ENCODE assay signal across 1 cellular context in the genomic region with DNA sequence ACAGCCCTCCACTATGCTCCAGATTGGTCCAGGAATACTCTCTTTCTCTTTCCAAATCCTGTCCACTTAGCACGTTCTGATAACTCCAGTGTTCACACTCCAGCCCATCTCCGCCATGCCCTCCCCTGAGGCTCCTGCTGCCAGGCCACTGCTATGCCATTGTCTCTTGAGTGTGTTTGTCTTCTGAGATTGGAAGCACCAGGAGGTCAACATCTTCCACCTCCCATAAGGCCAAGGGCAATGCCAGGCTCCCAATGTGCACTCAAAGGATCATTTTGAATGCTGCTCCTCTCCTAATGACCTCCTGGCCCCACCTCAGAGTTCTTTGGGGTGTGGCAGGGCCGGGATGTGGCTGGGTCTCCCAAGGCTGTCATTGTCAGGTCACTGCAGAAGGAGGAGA.
TF ChIP-seq lines count a peak whose summit lies in the region.

No MANE protein-coding gene starts in this region.

TF ChIP-seq in A549, 52 proteins besides CTCF, POLR2A, EP300 and RAD21 (continued from another document):
- TF ChIP-seq, protein P1, sequence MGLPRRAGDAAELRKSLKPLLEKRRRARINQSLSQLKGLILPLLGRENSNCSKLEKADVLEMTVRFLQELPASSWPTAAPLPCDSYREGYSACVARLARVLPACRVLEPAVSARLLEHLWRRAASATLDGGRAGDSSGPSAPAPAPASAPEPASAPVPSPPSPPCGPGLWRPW (IDR thresholded peaks at IDR 0.05), result no peak
- TF ChIP-seq HDAC2 (IDR thresholded peaks at IDR 0.05), result no peak
- no peak for TF ChIP-seq FOSL2 (IDR thresholded peaks at IDR 0.05)
- no peak for TF ChIP-seq FOSL2 (CRISPR knock-in tag; IDR thresholded peaks at IDR 0.05)
- no peak for TF ChIP-seq NPAS2 (CRISPR knock-in tag; IDR thresholded peaks at IDR 0.05; ENCODE audit: borderline replicate concordance)
- TF ChIP-seq, protein P2, sequence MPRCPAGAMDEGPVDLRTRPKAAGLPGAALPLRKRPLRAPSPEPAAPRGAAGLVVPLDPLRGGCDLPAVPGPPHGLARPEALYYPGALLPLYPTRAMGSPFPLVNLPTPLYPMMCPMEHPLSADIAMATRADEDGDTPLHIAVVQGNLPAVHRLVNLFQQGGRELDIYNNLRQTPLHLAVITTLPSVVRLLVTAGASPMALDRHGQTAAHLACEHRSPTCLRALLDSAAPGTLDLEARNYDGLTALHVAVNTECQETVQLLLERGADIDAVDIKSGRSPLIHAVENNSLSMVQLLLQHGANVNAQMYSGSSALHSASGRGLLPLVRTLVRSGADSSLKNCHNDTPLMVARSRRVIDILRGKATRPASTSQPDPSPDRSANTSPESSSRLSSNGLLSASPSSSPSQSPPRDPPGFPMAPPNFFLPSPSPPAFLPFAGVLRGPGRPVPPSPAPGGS (IDR thresholded peaks at IDR 0.05), result no peak
